ENCODE assay signal across 21 cellular contexts in the genomic region with DNA sequence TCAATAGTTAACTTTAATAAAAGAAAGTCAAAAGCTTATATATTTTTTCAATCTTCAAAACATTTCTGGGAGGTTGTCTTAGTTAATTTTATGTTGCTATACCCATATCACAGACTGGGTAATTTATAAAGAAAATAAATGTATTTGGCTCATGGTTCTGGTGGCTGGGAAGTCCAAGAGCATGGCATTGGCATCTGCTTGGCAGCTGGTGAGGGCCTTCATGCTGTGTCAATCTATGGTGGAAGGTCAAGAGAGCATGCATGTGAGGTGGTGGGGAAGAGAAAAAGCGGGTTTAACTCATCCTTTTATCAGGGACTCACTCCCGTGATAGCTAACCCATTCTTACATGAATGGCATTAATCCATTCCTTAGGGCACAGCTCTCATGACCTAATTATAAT.
DNase-seq lines count a peak whose midpoint lies in the region; ATAC-seq, FAIRE-seq and TF ChIP-seq lines count a peak whose summit lies in the region.
"Had no signal": no experiment of that assay in that cellular context is flagged by ENCODE, and none has a peak within 500 bp of the region (broad histone marks: within the 10 kb centered on the region; RNA-seq: fewer than 3 reads in every experiment).

No MANE protein-coding gene starts in this region.

- H3K4me2 ChIP-seq in IMR-90 (ENCODE audit: low read depth, low read length) (no peak overlapping the region), keratinocyte (ENCODE audit: control insufficient read depth, extremely low read depth, insufficient read depth, low read depth, low read length) (no peak overlapping the region)
- H3K4me2 ChIP-seq: BLaER1, GM23338 had no signal

- no TSS peak for BruUV-seq in IMR-90 (replicated peaks; lab: Mats Ljungman, UMichigan)

- H3K27me3 ChIP-seq in ACC112 (ENCODE audit: insufficient read depth, low read length) (no peaks in the 10 kb centered on the region), IMR-90 (ENCODE audit: control insufficient read depth, insufficient read depth, low read length) (no peaks in the 10 kb centered on the region), keratinocyte (ENCODE audit: control insufficient read depth, extremely low read depth, insufficient read depth, low read length) (no peaks in the 10 kb centered on the region), dorsolateral prefrontal cortex (peaks cover 0 to 6% (median 0%) of the 10 kb centered on the region in 45 donors)
- H3K27me3 ChIP-seq: BLaER1 had no signal

- H3K4me3 ChIP-seq in ACC112 (ENCODE audit: low read depth, low read length) (no peak overlapping the region), IMR-90 (ENCODE audit: insufficient read depth, low read depth, low read length) (no peak overlapping the region), keratinocyte (ENCODE audit: control insufficient read depth in 2 of 3, extremely low read depth in 1 of 3, insufficient read depth in 2 of 3, low read depth in 1 of 3, low read length in 3 of 3) (no peak overlapping the region), dorsolateral prefrontal cortex (no peak overlapping the region)
- H3K4me3 ChIP-seq: BLaER1, GM12878, GM23338 had no signal

- H4K8ac ChIP-seq in IMR-90 (ENCODE audit: low read depth in 2 of 2, low read length in 2 of 2), result peak overlapping the region in 1 of 2 experiments; percentile 22; a peak in 1 of 4 replicates

- TF ChIP-seq RAD21 in IMR-90 (IDR thresholded peaks at IDR 0.05; ENCODE audit: low read length), result no peak

- H3K27ac ChIP-seq in ACC112 (ENCODE audit: low read depth, low read length) (peak overlapping the region; percentile 88; the same call in 1 of the 2 replicates), IMR-90 (ENCODE audit: insufficient read depth, low read length) (no peak overlapping the region), epithelial cell of prostate (peak overlapping the region; percentile 61), keratinocyte (ENCODE audit: control insufficient read depth, insufficient read depth, low read length) (peak overlapping the region; percentile 0), dorsolateral prefrontal cortex (no peak overlapping the region)
- H3K27ac ChIP-seq: BLaER1, C4-2B had no signal

- H4K20me1 ChIP-seq in IMR-90 (ENCODE audit: insufficient read depth, low read length), result no peaks in the 10 kb centered on the region
- no peaks in the 10 kb centered on the region for H4K20me1 ChIP-seq in keratinocyte (ENCODE audit: control insufficient read depth, extremely low read depth, insufficient read depth, low read length)
- H4K20me1 ChIP-seq: BLaER1 had no signal

- H3K23ac ChIP-seq in IMR-90 (ENCODE audit: low read depth, low read length), result peak overlapping the region; percentile 55; the same call in 1 of the 2 replicates

- H3K18ac ChIP-seq in IMR-90 (ENCODE audit: low read depth, low read length), result no peak overlapping the region

- H3K9me1 ChIP-seq in IMR-90 (ENCODE audit: insufficient read depth, low read length) (peaks cover 19% of the 10 kb centered on the region), keratinocyte (ENCODE audit: control insufficient read depth, extremely low read depth, insufficient read depth, low read length) (no peaks in the 10 kb centered on the region)

- peaks cover 2% of the 10 kb centered on the region for H3K9me3 ChIP-seq in IMR-90 (ENCODE audit: control insufficient read depth, insufficient read depth, low read length)
- no peaks in the 10 kb centered on the region for H3K9me3 ChIP-seq in keratinocyte (ENCODE audit: control insufficient read depth, low read depth, low read length)
- H3K9me3 ChIP-seq: Caco-2 had no signal

- intact Hi-C loops in IMR-90 (cut with micrococcal nuclease), result no loop called here
- intact Hi-C loops in dorsolateral prefrontal cortex (cut with DNase I), result no loop called here
- intact Hi-C loops in sciatic nerve (cut with DNase I), result no loop called here

- ATAC-seq in IMR-90 (ENCODE audit: low read depth) (no peak), GM19351 (IDR thresholded peaks at IDR 0.05; ENCODE audit: unreplicated experiment) (no peak), sciatic nerve (no peak)
- ATAC-seq: CD8-positive, alpha-beta T cell; GM12878; GM23338; HCT116 had no signal

- no peak for TF ChIP-seq POLR2A in IMR-90 (IDR thresholded peaks at IDR 0.05; ENCODE audit: low read depth, low read length)

- no peak overlapping the region for H4K5ac ChIP-seq in IMR-90 (ENCODE audit: low read depth, low read length)

- no peak for DNase-seq in IMR-90
- DNase-seq in epithelial cell of prostate (ENCODE audit: low read depth, low spot score), result no peak
- no peak for DNase-seq in keratinocyte (ENCODE audit: low read depth, low spot score)
- DNase-seq in dorsolateral prefrontal cortex, result no peak
- DNase-seq in sciatic nerve (ENCODE audit: low spot score), result no peak
- no peak for DNase-seq in NCI-H1105 (lab: John Stamatoyannopoulos, UW)
- DNase-seq: Caco-2; CD4-positive, CD25-positive, alpha-beta regulatory T cell; CD8-positive, alpha-beta T cell; DMS153; DND-41; GDM1; H9 had no signal

- peaks cover 38% of the 10 kb centered on the region for H3K36me3 ChIP-seq in ACC112 (ENCODE audit: insufficient read depth, low read length)
- peaks cover 11% of the 10 kb centered on the region for H3K36me3 ChIP-seq in IMR-90 (ENCODE audit: control insufficient read depth, insufficient read depth, low read length)
- peaks cover 18 to 28% of the 10 kb centered on the region in 2 experiments for H3K36me3 ChIP-seq in keratinocyte (ENCODE audit: control insufficient read depth in 2 of 2, extremely low read depth in 1 of 2, insufficient read depth in 2 of 2, low read length in 2 of 2)
- H3K36me3 ChIP-seq: BLaER1 had no signal

- H2AK5ac ChIP-seq in IMR-90 (ENCODE audit: low read depth, low read length), result peak overlapping the region; percentile 29; the same call in 1 of the 2 replicates

- H3K9ac ChIP-seq in IMR-90 (ENCODE audit: low read depth, low read length), result no peak overlapping the region
- H3K9ac ChIP-seq in keratinocyte (ENCODE audit: control insufficient read depth, extremely low read depth, insufficient read depth, low read length), result no peak overlapping the region
- H3K9ac ChIP-seq: BLaER1 had no signal

- no CpG with 5 or more reads among the region's 2 CpGs for WGBS in IMR-90 (ENCODE audit: extremely low coverage in 2 of 2, insufficient read length in 1 of 2), 2 experiments

- POLR2A ChIA-PET in IMR-90 (lab: Charles Lee; ENCODE audit: unreplicated experiment), result no interaction called here

- in situ Hi-C loops in IMR-90 (cut with MboI; ENCODE audit: low sequenced_read_pairs), result no loop called here

- CTCF ChIA-PET in IMR-90 (lab: Yijun Ruan, JAX), result no interaction called here

- H3K79me1 ChIP-seq in IMR-90 (ENCODE audit: low read depth in 1 of 2, low read length in 2 of 2), result peaks cover 43 to 81% of the 10 kb centered on the region in 2 experiments

- peak; percentile 36 for FAIRE-seq in keratinocyte (lab: Jason Lieb, UNC)
- FAIRE-seq: GM12878, GM19239 had no signal

- TF ChIP-seq CTCF in IMR-90 (conservative IDR thresholded peaks at IDR 0.05; ENCODE audit: low read depth, low read length), result no peak
- TF ChIP-seq CTCF in keratinocyte (optimal IDR thresholded peaks at IDR 0.05 in 1 of 3, IDR thresholded peaks at IDR 0.05 in 1 of 3, conservative IDR thresholded peaks at IDR 0.05 in 1 of 3; ENCODE audit: extremely low read depth in 1 of 3, insufficient read depth in 2 of 3, low read length in 3 of 3), result no peak
- no peak for TF ChIP-seq CTCF in dorsolateral prefrontal cortex (IDR thresholded peaks at IDR 0.05 in 54 of 56, conservative IDR thresholded peaks at IDR 0.05 in 2 of 56; ENCODE audit: low read depth in 1 of 56, partially characterized antibody in 56 of 56)

- H2AFZ ChIP-seq in ACC112 (ENCODE audit: low read length, unreplicated experiment), result no peak overlapping the region
- no peak overlapping the region for H2AFZ ChIP-seq in IMR-90 (replicated peaks; ENCODE audit: low read length, poor library complexity)
- no peak overlapping the region for H2AFZ ChIP-seq in keratinocyte (ENCODE audit: control insufficient read depth, low read length)
- H2AFZ ChIP-seq: GM23338 had no signal

- H3K4ac ChIP-seq in IMR-90 (ENCODE audit: low read depth, low read length), result peak overlapping the region; percentile 41; the same call in 1 of the 2 replicates

- H2BK120ac ChIP-seq in IMR-90 (ENCODE audit: low read depth, low read length), result no peak overlapping the region

- H3K79me2 ChIP-seq in ACC112 (ENCODE audit: control insufficient read depth, insufficient read depth, low read length, unreplicated experiment) (peaks cover 59% of the 10 kb centered on the region), keratinocyte (ENCODE audit: control insufficient read depth, insufficient read depth, low read length) (peaks cover 71% of the 10 kb centered on the region)

- dilution Hi-C loops in IMR-90 (cut with HindIII; ENCODE audit: low sequenced_read_pairs, unreplicated experiment) (no loop called here), keratinocyte (cut with MboI; ENCODE audit: extremely low pct_ligation_motif_present, low sequenced_read_pairs) (no loop called here)

- no peak overlapping the region for H3K14ac ChIP-seq in IMR-90 (replicated peaks; ENCODE audit: low read depth, low read length)

- no peak overlapping the region for H2AK9ac ChIP-seq in IMR-90 (replicated peaks; ENCODE audit: low read depth, low read length, poor library complexity)

- no peak overlapping the region for H2BK20ac ChIP-seq in IMR-90 (ENCODE audit: low read depth, low read length)

- H4K91ac ChIP-seq in IMR-90 (ENCODE audit: insufficient read depth, low read depth, low read length), result no peak overlapping the region; the same call in 1 of the 2 replicates

- H3K56ac ChIP-seq in IMR-90 (ENCODE audit: extremely low read depth, insufficient read depth, low read length), result no peak overlapping the region

- H3K4me1 ChIP-seq in ACC112 (ENCODE audit: control insufficient read depth, insufficient read depth, low read length, unreplicated experiment) (peaks cover 43% of the 10 kb centered on the region), IMR-90 (ENCODE audit: control insufficient read depth, insufficient read depth, low read length) (peaks cover 18% of the 10 kb centered on the region), keratinocyte (ENCODE audit: control insufficient read depth, extremely low read depth, insufficient read depth, low read length) (peaks cover 59% of the 10 kb centered on the region)
- H3K4me1 ChIP-seq: BLaER1 had no signal

- no peak overlapping the region for H2BK15ac ChIP-seq in IMR-90 (ENCODE audit: low read depth, low read length)

- peak overlapping the region; percentile 38 for H2BK5ac ChIP-seq in IMR-90 (ENCODE audit: low read depth, low read length, poor library complexity, severe bottlenecking)

TF ChIP-seq in IMR-90, 13 proteins besides CTCF, POLR2A, EP300 and RAD21 (continues in another document):
- TF ChIP-seq MAFK (IDR thresholded peaks at IDR 0.05; ENCODE audit: low read depth, low read length), result no peak
- no peak for TF ChIP-seq CEBPB (IDR thresholded peaks at IDR 0.05; ENCODE audit: low read depth, low read length)
- no peak for TF ChIP-seq SMC3 (IDR thresholded peaks at IDR 0.05; ENCODE audit: low read depth, low read length)
- TF ChIP-seq BHLHE40 (IDR thresholded peaks at IDR 0.05; ENCODE audit: low read depth, low read length), result no peak
- no peak; the same call in 1 of the 2 replicates for TF ChIP-seq RFX5 (IDR thresholded peaks at IDR 0.05; ENCODE audit: low read depth, low read length)
- TF ChIP-seq MXI1 (IDR thresholded peaks at IDR 0.05; ENCODE audit: borderline replicate concordance, low read depth, low read length), result no peak
- no peak for TF ChIP-seq CHD1 (IDR thresholded peaks at IDR 0.05; ENCODE audit: low read depth, low read length)

Comparison
In these comparisons a context has a peak if more than half of its experiments do, and no peak if none do; other contexts are left out.
1. H3K27ac ChIP-seq: peak in ACC112 (single experiment), epithelial cell of prostate (single experiment) and keratinocyte (single experiment); none in IMR-90 (single experiment) and dorsolateral prefrontal cortex (0 of 59).